In the genomic region with DNA sequence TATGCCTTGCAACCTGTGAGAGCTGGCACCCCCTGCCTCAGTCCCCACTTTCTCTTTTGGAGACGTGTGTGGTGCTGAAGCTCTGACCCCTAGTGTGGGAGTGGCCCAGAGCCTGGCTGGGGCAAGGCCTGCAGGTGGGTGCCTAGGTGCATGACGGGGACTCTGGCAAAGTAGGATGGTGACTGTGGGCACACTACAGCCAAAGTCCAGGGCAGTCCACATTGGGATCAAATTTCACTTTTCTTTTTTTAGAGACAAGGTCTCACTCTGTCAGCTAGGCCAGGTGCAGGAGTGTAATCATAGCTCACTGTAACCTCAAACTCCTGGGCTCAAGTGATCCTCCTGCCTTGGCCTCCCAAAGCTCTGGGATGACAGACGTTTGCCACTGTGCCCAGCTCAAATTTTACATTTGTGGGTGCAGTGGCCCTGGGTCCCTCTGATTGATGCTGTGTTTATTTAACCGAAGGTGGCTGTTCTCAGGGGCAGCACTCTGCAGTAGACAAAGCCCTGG, we compare ENCODE assay signal across 17 cellular contexts. TPM values are rescaled to one million over a fixed set of nuclear protein-coding genes. Genes with fewer than 3 reads are reported as not detected.
A peak's percentile ranks its signal among the peaks of the same experiment; 100 is the strongest.
DNase-seq lines count a peak whose midpoint lies in the region; ATAC-seq, FAIRE-seq and TF ChIP-seq lines count a peak whose summit lies in the region.
"Had no signal": no experiment of that assay in that cellular context is flagged by ENCODE, and none has a peak within 500 bp of the region (broad histone marks: within the 10 kb centered on the region; RNA-seq: fewer than 3 reads in every experiment).

No MANE protein-coding gene starts in this region.

- H3K4me3 ChIP-seq in HEK293 (ENCODE audit: low read depth, low read length) (no peak overlapping the region), colonic mucosa (no peak overlapping the region), pancreas (no peak overlapping the region)
- H3K4me3 ChIP-seq: thoracic aorta had no signal

- WGBS in pancreas, 2 donors, result 32 to 38% methylated on average over 4 of the region's 4 CpGs

- POLR2A ChIA-PET in HEK293 (lab: Yijun Ruan, JAX), result no interaction called here

- H3K27ac ChIP-seq in C4-2B, result peak overlapping the region; percentile 40
- H3K27ac ChIP-seq in HEK293 (ENCODE audit: extremely low read depth, low read depth, low read length), result no peak overlapping the region
- H3K27ac ChIP-seq in colonic mucosa, result peak overlapping the region; percentile 17
- H3K27ac ChIP-seq in pancreas, result peak overlapping the region; percentile 31 to 62 (median 42)
- H3K27ac ChIP-seq: thoracic aorta had no signal

- H3K4me1 ChIP-seq in HEK293 (ENCODE audit: control insufficient read depth, insufficient read depth, low read length) (peaks cover 6% of the 10 kb centered on the region), colonic mucosa (peaks cover 10% of the 10 kb centered on the region), pancreas (peaks cover 42 to 50% (median 48%) of the 10 kb centered on the region in 3 donors)

- no peak overlapping the region for H3K9ac ChIP-seq in colonic mucosa (ENCODE audit: low read depth in 2 of 2, low read length in 2 of 2)

- intact Hi-C loops in colonic mucosa (cut with DNase I) (no loop called here), pancreas (cut with DNase I) (no loop called here)

- peak; percentile 60 to 72 (median 68) for ATAC-seq in pancreas
- no peak for ATAC-seq in esophagus mucosa

- no peak for TF ChIP-seq CTCF in C4-2B (conservative IDR thresholded peaks at IDR 0.05)
- TF ChIP-seq CTCF in HEK293 (tag by site-specific recombination; IDR thresholded peaks at IDR 0.05), result no peak
- no peak for TF ChIP-seq CTCF in colonic mucosa (IDR thresholded peaks at IDR 0.05)
- no peak for TF ChIP-seq CTCF in pancreas (IDR thresholded peaks at IDR 0.05)

- H3K9me3 ChIP-seq in HEK293 (ENCODE audit: control insufficient read depth, insufficient read depth, low read depth, low read length) (no peaks in the 10 kb centered on the region), colonic mucosa (no peaks in the 10 kb centered on the region), pancreas (no peaks in the 10 kb centered on the region)
- H3K9me3 ChIP-seq: thoracic aorta had no signal

- DNase-seq in colonic mucosa, result no peak
- peak in 4 of 6 donors; percentile 66 to 81 (median 73) for DNase-seq in pancreas
- no peak for DNase-seq in NCI-H2081 treated with DMSO at 0.1 percent for 48 hours (lab: John Stamatoyannopoulos, UW)
- DNase-seq in anterior cingulate cortex (lab: John Stamatoyannopoulos, UW), result no peak
- DNase-seq in stimulated activated naive CD4-positive, alpha-beta T cell treated with Interleukin-2 at 50 U/mL for 16 hours (lab: John Stamatoyannopoulos, UW), result no peak
- DNase-seq: CD4-positive, alpha-beta T cell; DMS153; foreskin fibroblast; kidney glomerular epithelial cell; NCI-H1105 treated with DMSO at 0.1 percent for 48 hours; NCI-H2227 treated with DMSO at 0.1 percent for 48 hours had no signal

- H3K36me3 ChIP-seq in HEK293 (ENCODE audit: control insufficient read depth in 2 of 2, insufficient read depth in 1 of 2, low read length in 2 of 2) (no peaks in the 10 kb centered on the region), colonic mucosa (no peaks in the 10 kb centered on the region), pancreas (no peaks in the 10 kb centered on the region)
- H3K36me3 ChIP-seq: thoracic aorta had no signal

- no peak for FAIRE-seq in pancreas (lab: Jason Lieb, UNC)
- FAIRE-seq: GM12891 had no signal

- H3K27me3 ChIP-seq in colonic mucosa (no peaks in the 10 kb centered on the region), pancreas (no peaks in the 10 kb centered on the region)

- CTCF ChIA-PET in HEK293 (lab: Yijun Ruan, JAX), result interaction anchor here (0.6 to 5.3 kb wide), 3 partner anchors 19 to 173 kb away, joined by 3 to 21 read pairs (median 3); no protein-coding TSS in a partner anchor

TF ChIP-seq in HEK293, 187 proteins besides CTCF, POLR2A, EP300 and RAD21:
- TF ChIP-seq ZNF558 (tag by site-specific recombination; IDR thresholded peaks at IDR 0.05), result 0 out of 2 replicates have a peak, but pooled peaks have one; percentile 33
- TF ChIP-seq KLF16 (tag by site-specific recombination; IDR thresholded peaks at IDR 0.05), result no peak

RNA-seq across cellular contexts. Expression of gene NEURL1, which starts 52.3 kb away (rescaled TPM):
- 10 to 100 TPM; 40.2 to 46.1 TPM for total RNA-seq in colonic mucosa
- 10 to 100 TPM; 11.0 to 19.2 (median 17.6) TPM for total RNA-seq in pancreas
- polyA plus RNA-seq in pancreas, result 10 to 100 TPM; 36.3 to 69.9 TPM
- total RNA-seq in esophagus mucosa, result 0.16 TPM
- total RNA-seq: HT1080 had no signal

Comparison
In these comparisons a context has a peak if more than half of its experiments do, and no peak if none do; other contexts are left out.
1. DNase-seq: peak in pancreas (4 of 6); none in colonic mucosa (single experiment), NCI-H2081 treated with DMSO at 0.1 percent for 48 hours (single experiment), anterior cingulate cortex (0 of 58) and stimulated activated naive CD4-positive, alpha-beta T cell treated with Interleukin-2 at 50 U/mL for 16 hours (single experiment).
2. RNA of gene NEURL1, which starts 52.3 kb away (total RNA-seq): 40.2 to 46.1 TPM in colonic mucosa and 11.0 to 19.2 TPM in pancreas; 0.16 TPM in esophagus mucosa (single experiment); every median in the first group is over 10 times any median in the second.